In genomic region chr1:222048030-222048632, GRCh38 we compare ENCODE assay signal across 8 cellular contexts.
DNase-seq lines count a peak whose midpoint lies in the region; ATAC-seq and TF ChIP-seq lines count a peak whose summit lies in the region.

No MANE protein-coding gene starts in this region.

- H3K27me3 ChIP-seq in KMS-11 (ENCODE audit: insufficient read depth, low read depth) (no peaks in the 10 kb centered on the region), BE2C (no peaks in the 10 kb centered on the region), MG63 (no peaks in the 10 kb centered on the region)
- H3K27me3 ChIP-seq in effector memory CD4-positive, alpha-beta T cell (replicated peaks; ENCODE audit: control insufficient read depth, insufficient read depth, low read length, poor library complexity, severe bottlenecking): no peaks in the 10 kb centered on the region
- no peaks in the 10 kb centered on the region for H3K27me3 ChIP-seq in naive thymus-derived CD4-positive, alpha-beta T cell (ENCODE audit: control insufficient read depth in 2 of 2, insufficient read depth in 2 of 2, low read length in 2 of 2)

- no peak overlapping the region for H3K4me3 Mint-ChIP-seq in naive thymus-derived CD4-positive, alpha-beta T cell

- peaks cover 14% of the 10 kb centered on the region for H3K4me1 ChIP-seq in KMS-11 (ENCODE audit: low read depth, poor library complexity, severe bottlenecking)
- H3K4me1 ChIP-seq in BE2C: peaks cover 14% of the 10 kb centered on the region
- no peaks in the 10 kb centered on the region for H3K4me1 ChIP-seq in effector memory CD4-positive, alpha-beta T cell (ENCODE audit: control insufficient read depth, insufficient read depth, low read length, poor library complexity, severe bottlenecking)
- H3K4me1 ChIP-seq in naive thymus-derived CD4-positive, alpha-beta T cell (ENCODE audit: control insufficient read depth in 2 of 2, insufficient read depth in 2 of 2, low read length in 2 of 2): no peaks in the 10 kb centered on the region

- ATAC-seq in GM21723 (IDR thresholded peaks at IDR 0.05; ENCODE audit: unreplicated experiment): peak; percentile 79
- no peak for ATAC-seq in naive thymus-derived CD4-positive, alpha-beta T cell

- H3K4me2 ChIP-seq in KMS-11: peak overlapping the region; percentile 39; the same call in 1 of the 2 replicates

- DNase-seq in GM10266 (ENCODE audit: extremely low spot score): peak; percentile 69
- peak; percentile 77 for DNase-seq in fibroblast of mammary gland (ENCODE audit: low read depth)
- no peak for DNase-seq in BE2C
- DNase-seq in effector memory CD4-positive, alpha-beta T cell: no peak
- DNase-seq in MG63: no peak
- no peak for DNase-seq in naive thymus-derived CD4-positive, alpha-beta T cell

- H4K20me1 ChIP-seq in KMS-11 (ENCODE audit: insufficient read depth): no peaks in the 10 kb centered on the region

- peaks cover 0 to 12% (median 0%) of the 10 kb centered on the region in 7 donors for H3K4me1 Mint-ChIP-seq in naive thymus-derived CD4-positive, alpha-beta T cell

- POLR2A ChIA-PET in naive thymus-derived CD4-positive, alpha-beta T cell (lab: Charles Lee): no interaction called here

- TF ChIP-seq CTCF in GM10266 (IDR thresholded peaks at IDR 0.05; ENCODE audit: control insufficient read depth, insufficient read depth, low read depth, missing control alignments) (no peak), KMS-11 (conservative IDR thresholded peaks at IDR 0.05; ENCODE audit: low read depth, low read length) (no peak), fibroblast of mammary gland (conservative IDR thresholded peaks at IDR 0.05; ENCODE audit: control insufficient read depth, insufficient read depth, low read depth, low read length) (no peak), BE2C (IDR thresholded peaks at IDR 0.05; ENCODE audit: low read depth, low read length) (no peak)

- no peak overlapping the region for H3K27ac Mint-ChIP-seq in naive thymus-derived CD4-positive, alpha-beta T cell

- no peak overlapping the region for H3K4me3 ChIP-seq in KMS-11 (IDR thresholded peaks at IDR 0.05; ENCODE audit: insufficient read depth, low read depth, low read length)
- H3K4me3 ChIP-seq in fibroblast of mammary gland (ENCODE audit: control insufficient read depth, low read depth, low read length): no peak overlapping the region
- no peak overlapping the region for H3K4me3 ChIP-seq in BE2C (ENCODE audit: low read depth, low read length)
- H3K4me3 ChIP-seq in effector memory CD4-positive, alpha-beta T cell (ENCODE audit: insufficient read depth, low read depth, low read length, poor library complexity, severe bottlenecking): no peak overlapping the region
- H3K4me3 ChIP-seq in MG63: no peak overlapping the region
- no peak overlapping the region for H3K4me3 ChIP-seq in naive thymus-derived CD4-positive, alpha-beta T cell (ENCODE audit: low read length)

- H3K9me3 Mint-ChIP-seq in naive thymus-derived CD4-positive, alpha-beta T cell: peaks cover 0 to 2% (median 0%) of the 10 kb centered on the region in 11 donors

- intact Hi-C loops in naive thymus-derived CD4-positive, alpha-beta T cell (cut with micrococcal nuclease): no loop called here

- H2AFZ ChIP-seq in KMS-11 (ENCODE audit: low read depth): peak overlapping the region; percentile 22; the same call in 1 of the 2 replicates

- CTCF ChIA-PET in naive thymus-derived CD4-positive, alpha-beta T cell (lab: Charles Lee): no interaction called here

- H3K36me3 ChIP-seq in KMS-11 (ENCODE audit: insufficient read depth) (no peaks in the 10 kb centered on the region), BE2C (no peaks in the 10 kb centered on the region), MG63 (no peaks in the 10 kb centered on the region)
- no peaks in the 10 kb centered on the region for H3K36me3 ChIP-seq in effector memory CD4-positive, alpha-beta T cell (ENCODE audit: control insufficient read depth, insufficient read depth, low read length)
- H3K36me3 ChIP-seq in naive thymus-derived CD4-positive, alpha-beta T cell (ENCODE audit: control insufficient read depth in 2 of 3, insufficient read depth in 3 of 3, low read length in 3 of 3): no peaks in the 10 kb centered on the region

- H3K9me3 ChIP-seq in BE2C (no peaks in the 10 kb centered on the region), MG63 (no peaks in the 10 kb centered on the region)
- H3K9me3 ChIP-seq in effector memory CD4-positive, alpha-beta T cell (ENCODE audit: control insufficient read depth, low read length): no peaks in the 10 kb centered on the region
- H3K9me3 ChIP-seq in naive thymus-derived CD4-positive, alpha-beta T cell (ENCODE audit: control insufficient read depth in 2 of 3, low read length in 3 of 3): no peaks in the 10 kb centered on the region

- no peaks in the 10 kb centered on the region for H3K36me3 Mint-ChIP-seq in naive thymus-derived CD4-positive, alpha-beta T cell

- H3K27me3 Mint-ChIP-seq in naive thymus-derived CD4-positive, alpha-beta T cell: peaks cover 0 to 6% (median 0%) of the 10 kb centered on the region in 5 donors

- H3K27ac ChIP-seq in KMS-11: no peak overlapping the region
- no peak overlapping the region for H3K27ac ChIP-seq in effector memory CD4-positive, alpha-beta T cell (ENCODE audit: insufficient read depth, low read length, poor library complexity, severe bottlenecking)
- no peak overlapping the region for H3K27ac ChIP-seq in naive thymus-derived CD4-positive, alpha-beta T cell (ENCODE audit: low read depth, low read length)

- no peak overlapping the region for H3K9ac ChIP-seq in KMS-11

- H3K79me2 ChIP-seq in KMS-11 (ENCODE audit: insufficient read depth, low read depth): no peaks in the 10 kb centered on the region

Comparison
In these comparisons a context has a peak if more than half of its experiments do, and no peak if none do; other contexts are left out.
1. DNase-seq: peak in GM10266 (single experiment) and fibroblast of mammary gland (single experiment); none in BE2C (single experiment), effector memory CD4-positive, alpha-beta T cell (0 of 3), MG63 (single experiment) and naive thymus-derived CD4-positive, alpha-beta T cell (0 of 9).